ENCODE assay signal across 26 cellular contexts in genomic region chr11:26675233-26675928, GRCh38. TPM values are rescaled to one million over a fixed set of nuclear protein-coding genes. Genes with fewer than 3 reads are reported as not detected.
DNase-seq lines count a peak whose midpoint lies in the region; ATAC-seq, FAIRE-seq and TF ChIP-seq lines count a peak whose summit lies in the region.
"Had no signal": no experiment of that assay in that cellular context is flagged by ENCODE, and none has a peak within 500 bp of the region (broad histone marks: within the 10 kb centered on the region; RNA-seq: fewer than 3 reads in every experiment).

No MANE protein-coding gene starts in this region.

- H3K27ac Mint-ChIP-seq in natural killer cell: no peak overlapping the region
- H3K27ac Mint-ChIP-seq: CD4-positive, alpha-beta T cell; H9; HFFc6 had no signal

- DNase-seq in bronchial epithelial cell (ENCODE audit: low read depth) (no peak), small intestine (peak; percentile 13), H54 (ENCODE audit: insufficient read length, low spot score) (no peak), NCI-H2081 treated with DMSO at 0.1 percent for 48 hours (lab: John Stamatoyannopoulos, UW) (no peak), natural killer cell (no peak)
- DNase-seq: ACHN; CD4-positive, alpha-beta T cell; COR-L47; DND-41; H9; HFFc6; NCI-H1105; NCI-H2029 treated with DMSO at 0.1 percent for 48 hours; NCI-H2171; NCI-H345; NCI-H524 treated with DMSO at 0.1 percent for 48 hours; NCI-H82; PC-9; RPMI8226; SHP77; SW 1271 had no signal

- no peaks in the 10 kb centered on the region; the same call in 1 of the 2 replicates for H4K20me1 ChIP-seq in KMS-11 (ENCODE audit: insufficient read depth)
- H4K20me1 ChIP-seq: BLaER1 had no signal

- H3K36me3 Mint-ChIP-seq in natural killer cell: no peaks in the 10 kb centered on the region

- no peaks in the 10 kb centered on the region for H3K36me3 ChIP-seq in KMS-11 (ENCODE audit: insufficient read depth)
- H3K36me3 ChIP-seq in bronchial epithelial cell (ENCODE audit: control insufficient read depth, insufficient read depth, low read length): no peaks in the 10 kb centered on the region
- H3K36me3 ChIP-seq in small intestine (ENCODE audit: control insufficient read depth in 2 of 2, insufficient read depth in 2 of 2, low read length in 2 of 2): peaks cover 0 to 10% of the 10 kb centered on the region in 2 donors
- H3K36me3 ChIP-seq: BLaER1 had no signal

- peak overlapping the region; percentile 74; the same call in 1 of the 2 replicates for H2AFZ ChIP-seq in KMS-11 (ENCODE audit: low read depth)
- H2AFZ ChIP-seq: PC-9 had no signal

- H3K9me3 ChIP-seq in small intestine (ENCODE audit: control insufficient read depth, low read depth): no peaks in the 10 kb centered on the region
- H3K9me3 ChIP-seq: BLaER1 had no signal

- H3K4me3 ChIP-seq in KMS-11 (IDR thresholded peaks at IDR 0.05; ENCODE audit: insufficient read depth, low read depth, low read length) (no peak overlapping the region), bronchial epithelial cell (ENCODE audit: low read depth, low read length) (no peak overlapping the region), small intestine (ENCODE audit: low read depth in 1 of 2, low read length in 2 of 2) (no peak overlapping the region)
- H3K4me3 ChIP-seq: BLaER1, PC-9 had no signal

- H3K27me3 ChIP-seq in KMS-11 (ENCODE audit: insufficient read depth, low read depth): no peaks in the 10 kb centered on the region
- no peaks in the 10 kb centered on the region for H3K27me3 ChIP-seq in bronchial epithelial cell (ENCODE audit: control insufficient read depth, insufficient read depth, low read length)
- H3K27me3 ChIP-seq in small intestine (ENCODE audit: control insufficient read depth in 2 of 2, insufficient read depth in 2 of 2, low read length in 2 of 2): no peaks in the 10 kb centered on the region
- H3K27me3 ChIP-seq: BLaER1 had no signal

- peak; percentile 53 for ATAC-seq in GM18868 (IDR thresholded peaks at IDR 0.05; ENCODE audit: unreplicated experiment)
- ATAC-seq in natural killer cell: no peak

- H3K9ac ChIP-seq in KMS-11: no peak overlapping the region; the same call in 1 of the 2 replicates
- H3K9ac ChIP-seq: BLaER1 had no signal

- no peak overlapping the region for H3K4me3 Mint-ChIP-seq in natural killer cell
- H3K4me3 Mint-ChIP-seq: CD4-positive, alpha-beta T cell; H9; HFFc6 had no signal

- no peaks in the 10 kb centered on the region for H3K27me3 Mint-ChIP-seq in natural killer cell (ENCODE audit: low read depth in 2 of 2)
- H3K27me3 Mint-ChIP-seq: CD4-positive, alpha-beta T cell had no signal

- H3K79me2 ChIP-seq in KMS-11 (ENCODE audit: insufficient read depth, low read depth): no peaks in the 10 kb centered on the region

- H3K4me1 ChIP-seq in KMS-11 (ENCODE audit: low read depth, poor library complexity, severe bottlenecking) (peaks cover 12% of the 10 kb centered on the region), small intestine (ENCODE audit: control insufficient read depth in 2 of 2, insufficient read depth in 1 of 2, low read depth in 1 of 2, low read length in 1 of 2) (no peaks in the 10 kb centered on the region)
- H3K4me1 ChIP-seq: BLaER1 had no signal

- H3K27ac ChIP-seq in KMS-11: no peak overlapping the region
- H3K27ac ChIP-seq in small intestine (ENCODE audit: low read depth in 1 of 2, low read length in 1 of 2): no peak overlapping the region
- H3K27ac ChIP-seq: BLaER1, PC-9 had no signal

- H3K4me1 Mint-ChIP-seq in natural killer cell: no peaks in the 10 kb centered on the region
- H3K4me1 Mint-ChIP-seq: H9 had no signal

- TF ChIP-seq CTCF in KMS-11 (conservative IDR thresholded peaks at IDR 0.05; ENCODE audit: low read depth, low read length) (no peak), bronchial epithelial cell (IDR thresholded peaks at IDR 0.05; ENCODE audit: insufficient read depth, low read length, severe bottlenecking) (no peak), natural killer cell (IDR thresholded peaks at IDR 0.05) (no peak)

- peaks cover 8 to 12% of the 10 kb centered on the region in 2 donors for H3K9me3 Mint-ChIP-seq in natural killer cell
- H3K9me3 Mint-ChIP-seq: CD4-positive, alpha-beta T cell; H9; HFFc6 had no signal

- WGBS in small intestine, 3 donors: 16 to 55% (median 29%) methylated on average over 2 of the region's 2 CpGs

- peak overlapping the region; percentile 61 for H3K4me2 ChIP-seq in KMS-11
- H3K4me2 ChIP-seq: BLaER1, PC-9 had no signal

- TF ChIP-seq POLR2A in H54 (IDR thresholded peaks at IDR 0.05; ENCODE audit: low read depth, low read length): no peak

- intact Hi-C loops in natural killer cell (cut with micrococcal nuclease): no loop called here

- FAIRE-seq in bronchial epithelial cell (lab: Jason Lieb, UNC) (peak; percentile 32), small intestine (lab: Jason Lieb, UNC) (no peak), H54 (lab: Jason Lieb, UNC) (no peak)
- FAIRE-seq: GM18507, GM19239 had no signal

RNA-seq across cellular contexts. Expression of gene SLC5A12, which starts 46.5 kb away (rescaled TPM):
- not detected in 2 replicates for total RNA-seq in bronchial epithelial cell
- 10 to 100 TPM in 2 of 3 donors, 1 to 10 TPM in 1; 3.1 to 36.5 (median 23.2) TPM for polyA plus RNA-seq in small intestine
- total RNA-seq in natural killer cell: not detected
- total RNA-seq: CD4-positive, alpha-beta T cell; HFFc6; PC-9 had no signal
